In genomic region chr3:195773956-195774537, GRCh38 we compare ENCODE assay signal across 2 cellular contexts.
TF ChIP-seq lines count a peak whose summit lies in the region.

No MANE protein-coding gene starts in this region.

TF ChIP-seq in HEK293, 187 proteins besides CTCF, POLR2A, EP300 and RAD21:
- TF ChIP-seq ZNF214 (tag by site-specific recombination; IDR thresholded peaks at IDR 0.05; ENCODE audit: borderline replicate concordance) (no peak), ZNF488 (tag by site-specific recombination; IDR thresholded peaks at IDR 0.05) (no peak), ZFHX2 (tag by site-specific recombination; conservative IDR thresholded peaks at IDR 0.05) (no peak), ZNF354C (tag by site-specific recombination; IDR thresholded peaks at IDR 0.05; ENCODE audit: borderline replicate concordance, low read depth) (no peak), ZIC2 (tag by site-specific recombination; IDR thresholded peaks at IDR 0.05) (peak; percentile 48; the same call in 1 of the 2 replicates), ZNF140 (tag by site-specific recombination; IDR thresholded peaks at IDR 0.05) (no peak)
TF ChIP-seq in HEK293: peak in this region for 1.

TF ChIP-seq in H1, 55 proteins besides CTCF, POLR2A, EP300 and RAD21 (continued from another document):
- TF ChIP-seq SIN3A (conservative IDR thresholded peaks at IDR 0.05 in 1 of 2, IDR thresholded peaks at IDR 0.05 in 1 of 2; ENCODE audit: low read depth in 1 of 2, low read length in 2 of 2): no peak
- TF ChIP-seq JUN (IDR thresholded peaks at IDR 0.05; ENCODE audit: low read depth, low read length): no peak
- TF ChIP-seq CREB1 (IDR thresholded peaks at IDR 0.05): no peak
- TF ChIP-seq ATF2 (IDR thresholded peaks at IDR 0.05; ENCODE audit: low read length): no peak
- no peak for TF ChIP-seq E2F6 (IDR thresholded peaks at IDR 0.05)
- TF ChIP-seq SAP30 (IDR thresholded peaks at IDR 0.05; ENCODE audit: insufficient read depth, insufficient replicate concordance, low read length): no peak
- no peak for TF ChIP-seq CHD7 (IDR thresholded peaks at IDR 0.05; ENCODE audit: insufficient replicate concordance, low read length)
- no peak for TF ChIP-seq TBP (IDR thresholded peaks at IDR 0.05; ENCODE audit: low read depth, low read length)
